In genomic region chr10:13671874-13672273, GRCh38 we compare ENCODE assay signal across 19 cellular contexts.
"Had no signal": no experiment of that assay in that cellular context is flagged by ENCODE, and none has a peak within 500 bp of the region (broad histone marks: within the 10 kb centered on the region; RNA-seq: fewer than 3 reads in every experiment).

No MANE protein-coding gene starts in this region.

- H3K4me3 Mint-ChIP-seq: activated CD4-positive, alpha-beta T cell treated with anti-CD3 and anti-CD28 coated beads, Interleukin-2, amount 10 ng/mL, durations not matched to agents 24 days and 14 days; activated naive CD8-positive, alpha-beta T cell treated with anti-CD3 and anti-CD28 coated beads, Interleukin-2, amount 50 U/mL, for 24 hours; dendritic cell treated with granulocyte-macrophage colony-stimulating factor and Interleukin-4, amounts not matched to agents 40 ng/mL and 50 ng/mL, for 4 days; naive B cell had no signal

- H3K27me3 ChIP-seq: breast epithelium, gastrocnemius medialis, heart right ventricle, stomach, testis had no signal

- H3K36me3 ChIP-seq: breast epithelium had no signal

- H3K27ac ChIP-seq: breast epithelium, gastrocnemius medialis, heart right ventricle, prostate gland, stomach, testis had no signal

- H3K9me3 Mint-ChIP-seq: activated CD4-positive, alpha-beta T cell treated with anti-CD3 and anti-CD28 coated beads, Interleukin-2, amount 10 ng/mL, durations not matched to agents 24 days and 14 days; activated naive CD8-positive, alpha-beta T cell treated with anti-CD3 and anti-CD28 coated beads, Interleukin-2, amount 50 U/mL, for 24 hours; dendritic cell treated with granulocyte-macrophage colony-stimulating factor and Interleukin-4, amounts not matched to agents 40 ng/mL and 50 ng/mL, for 4 days; naive B cell had no signal

- H3K27me3 Mint-ChIP-seq: activated CD4-positive, alpha-beta T cell treated with anti-CD3 and anti-CD28 coated beads, Interleukin-2, amount 10 ng/mL, durations not matched to agents 24 days and 14 days; activated naive CD8-positive, alpha-beta T cell treated with anti-CD3 and anti-CD28 coated beads, Interleukin-2, amount 50 U/mL, for 24 hours; dendritic cell treated with granulocyte-macrophage colony-stimulating factor and Interleukin-4, amounts not matched to agents 40 ng/mL and 50 ng/mL, for 4 days had no signal

- H3K4me1 Mint-ChIP-seq: activated CD4-positive, alpha-beta T cell treated with anti-CD3 and anti-CD28 coated beads, Interleukin-2, amount 10 ng/mL, durations not matched to agents 24 days and 14 days; activated naive CD8-positive, alpha-beta T cell treated with anti-CD3 and anti-CD28 coated beads, Interleukin-2, amount 50 U/mL, for 24 hours; naive B cell had no signal

- H3K4me1 ChIP-seq: breast epithelium, prostate gland had no signal

- DNase-seq: activated CD4-positive, alpha-beta T cell treated with anti-CD3 and anti-CD28 coated beads, Interleukin-2, amount 10 ng/mL, durations not matched to agents 24 days and 14 days; activated naive CD4-positive, alpha-beta T cell treated with Interleukin-2 at 50 U/mL for 16 hours; activated naive CD8-positive, alpha-beta T cell treated with anti-CD3 and anti-CD28 coated beads, Interleukin-2, amount 50 U/mL, for 24 hours; aorta; cerebellar nuclear complex; gastrocnemius medialis; heart right ventricle; left colon; naive B cell; occipital lobe; right cardiac atrium; stimulated activated CD4-positive, alpha-beta T cell treated with anti-CD3 and anti-CD28 coated beads, Interleukin-1b, Interleukin-23, amount 100 ng/mL, for 48 hours; stomach; T-helper 2 cell; testis had no signal

- H3K36me3 Mint-ChIP-seq: naive B cell had no signal

- H3K27ac Mint-ChIP-seq: activated CD4-positive, alpha-beta T cell treated with anti-CD3 and anti-CD28 coated beads, Interleukin-2, amount 10 ng/mL, durations not matched to agents 24 days and 14 days; activated naive CD8-positive, alpha-beta T cell treated with anti-CD3 and anti-CD28 coated beads, Interleukin-2, amount 50 U/mL, for 24 hours; dendritic cell treated with granulocyte-macrophage colony-stimulating factor and Interleukin-4, amounts not matched to agents 40 ng/mL and 50 ng/mL, for 4 days had no signal

- H3K9me3 ChIP-seq: breast epithelium, gastrocnemius medialis, heart right ventricle, prostate gland, stomach, testis had no signal

- H3K4me3 ChIP-seq: breast epithelium, gastrocnemius medialis, heart right ventricle, lung, prostate gland, stomach, testis had no signal
